7 cellular contexts compared by ENCODE assay signal in the genomic region with DNA sequence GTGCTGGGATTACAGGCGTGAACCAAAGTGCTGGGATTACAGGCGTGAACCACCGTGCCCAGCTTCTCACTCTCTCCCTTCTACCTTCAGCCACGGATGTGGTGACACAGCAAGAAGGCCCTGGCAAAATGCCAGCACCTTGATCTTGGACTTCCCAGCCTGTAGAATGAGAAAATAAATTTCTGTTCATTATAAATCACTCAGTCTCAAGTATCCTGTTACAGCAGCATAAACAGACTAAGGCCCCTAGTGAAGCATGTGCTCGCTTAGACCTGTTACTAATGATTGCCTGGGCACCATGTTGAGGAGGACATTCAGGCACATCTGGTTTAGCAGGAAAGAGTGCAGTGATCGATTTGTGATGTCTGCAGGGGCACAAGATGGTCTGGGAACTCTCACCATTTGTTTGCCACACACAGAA.
DNase-seq lines count a peak whose midpoint lies in the region; ATAC-seq lines count a peak whose summit lies in the region.
"Not testable (repeated sequence)": the region's sequence is repeated elsewhere in the genome, so short reads cannot be mapped to it uniquely, and the experiment has no call there.

No MANE protein-coding gene starts in this region.

- DNase-seq in Caki2 (ENCODE audit: low read depth) (peak; percentile 18), M059J (ENCODE audit: low read depth) (peak; percentile 9), RPMI8226 (peak; percentile 42)
- peak; percentile 2 to 6 for DNase-seq in activated CD4-positive, alpha-beta T cell treated with anti-CD3 and anti-CD28 coated beads, Interleukin-2, amount 50 U/mL, for 4 hours
- DNase-seq in activated naive CD4-positive, alpha-beta T cell treated with Interleukin-2 at 50 U/mL for 16 hours, result peak; percentile 3
- DNase-seq in effector memory CD8-positive, alpha-beta T cell, result peak in 2 of 3 experiments; percentile 3 to 17
- DNase-seq in naive thymus-derived CD8-positive, alpha-beta T cell, result peak in 4 of 10 donors; percentile 17 to 28 (median 24)

- POLR2A ChIA-PET in naive thymus-derived CD8-positive, alpha-beta T cell (lab: Charles Lee), result not testable (repeated sequence)

- not testable (repeated sequence) for H3K4me3 Mint-ChIP-seq in effector memory CD8-positive, alpha-beta T cell
- peak overlapping the region in 1 of 10 donors; percentile 22 for H3K4me3 Mint-ChIP-seq in naive thymus-derived CD8-positive, alpha-beta T cell

- ATAC-seq in effector memory CD8-positive, alpha-beta T cell (replicated peaks), result peak; percentile 22
- ATAC-seq in naive thymus-derived CD8-positive, alpha-beta T cell, result peak in 1 of 2 donors; percentile 43

- not testable (repeated sequence) for H3K4me1 Mint-ChIP-seq in effector memory CD8-positive, alpha-beta T cell (ENCODE audit: low read depth in 2 of 2)
- peaks cover 5 to 10% (median 9%) of the 10 kb centered on the region in 4 donors for H3K4me1 Mint-ChIP-seq in naive thymus-derived CD8-positive, alpha-beta T cell

- H3K9me3 Mint-ChIP-seq in effector memory CD8-positive, alpha-beta T cell; naive thymus-derived CD8-positive, alpha-beta T cell: not testable (repeated sequence)

- not testable (repeated sequence) for H3K27me3 Mint-ChIP-seq in effector memory CD8-positive, alpha-beta T cell; naive thymus-derived CD8-positive, alpha-beta T cell

- not testable (repeated sequence) for H3K36me3 Mint-ChIP-seq in effector memory CD8-positive, alpha-beta T cell (ENCODE audit: insufficient read depth)
- peaks cover 8 to 22% (median 12%) of the 10 kb centered on the region in 3 donors for H3K36me3 Mint-ChIP-seq in naive thymus-derived CD8-positive, alpha-beta T cell

- in situ Hi-C loops in Caki2 (cut with HindIII; ENCODE audit: low pct_unique_long_range_greater_than_20kb, low sequenced_read_pairs), result not testable (repeated sequence)

- peak overlapping the region in 1 of 2 donors; percentile 7 for H3K27ac Mint-ChIP-seq in effector memory CD8-positive, alpha-beta T cell
- peak overlapping the region in 7 of 10 donors; percentile 6 to 50 (median 25) for H3K27ac Mint-ChIP-seq in naive thymus-derived CD8-positive, alpha-beta T cell
